ENCODE assay signal across 22 cellular contexts in genomic region chr11:94308024-94308423, GRCh38. TPM values are rescaled to one million over a fixed set of nuclear protein-coding genes. Genes with fewer than 3 reads are reported as not detected.
"Had no signal": no experiment of that assay in that cellular context is flagged by ENCODE, and none has a peak within 500 bp of the region (broad histone marks: within the 10 kb centered on the region; RNA-seq: fewer than 3 reads in every experiment).

No MANE protein-coding gene starts in this region.

- H3K9me3 ChIP-seq: adrenal gland, breast epithelium had no signal

- H3K36me3 ChIP-seq: adrenal gland, breast epithelium had no signal

- H3K27me3 ChIP-seq: adrenal gland, breast epithelium had no signal

- ATAC-seq: activated CD4-positive, CD25-positive, alpha-beta regulatory T cell treated with anti-CD3 and anti-CD28 coated beads, Interleukin-2, amount 50 U/mL, for 24 hours; activated CD8-positive, alpha-beta T cell treated with anti-CD3 and anti-CD28 coated beads, Interleukin-2, amount 10 ng/mL, durations not matched to agents 7 days and 5 days; PC-3 had no signal

- H3K4me1 ChIP-seq: breast epithelium had no signal

- DNase-seq: activated CD4-positive, alpha-beta T cell treated with anti-CD3 and anti-CD28 coated beads for 4 hours; activated CD8-positive, alpha-beta memory T cell treated with anti-CD3 and anti-CD28 coated beads, Interleukin-2, amount 50 U/mL, for 48 hours; activated CD8-positive, alpha-beta T cell treated with anti-CD3 and anti-CD28 coated beads, Interleukin-2, amount 10 ng/mL, durations not matched to agents 7 days and 5 days; activated naive CD4-positive, alpha-beta T cell treated with anti-CD3 and anti-CD28 coated beads, Interleukin-2, amount 50 U/mL, for 16 hours; activated naive CD8-positive, alpha-beta T cell treated with anti-CD3 and anti-CD28 coated beads, Interleukin-2, amount 10 ng/mL, durations not matched to agents 7 days and 5 days; activated T-cell treated with anti-CD3 and anti-CD28 coated beads, Interleukin-2, amount 50 U/mL, for 1 hour; adrenal gland; anterior cingulate cortex; caudate nucleus; Karpas-422; MM.1S; NCI-H1105; NCI-H1436; NCI-H1694 treated with DMSO at 0.1 percent for 48 hours; NCI-H2081; NCI-H510A treated with DMSO at 0.1 percent for 48 hours; NCI-H69; PC-3; SHP77 had no signal

- H3K27ac ChIP-seq: adrenal gland, breast epithelium had no signal

- H3K4me3 ChIP-seq: adrenal gland, breast epithelium had no signal

RNA-seq across cellular contexts. Expression of gene IZUMO1R, which starts 3.6 kb away (rescaled TPM):
- total RNA-seq: activated CD8-positive, alpha-beta T cell treated with anti-CD3 and anti-CD28 coated beads, Interleukin-2, amount 10 ng/mL, durations not matched to agents 7 days and 5 days; activated naive CD8-positive, alpha-beta T cell treated with anti-CD3 and anti-CD28 coated beads, Interleukin-2, amount 10 ng/mL, durations not matched to agents 7 days and 5 days; breast epithelium; PC-3; SK-MEL-5 had no signal
